In the genomic region with DNA sequence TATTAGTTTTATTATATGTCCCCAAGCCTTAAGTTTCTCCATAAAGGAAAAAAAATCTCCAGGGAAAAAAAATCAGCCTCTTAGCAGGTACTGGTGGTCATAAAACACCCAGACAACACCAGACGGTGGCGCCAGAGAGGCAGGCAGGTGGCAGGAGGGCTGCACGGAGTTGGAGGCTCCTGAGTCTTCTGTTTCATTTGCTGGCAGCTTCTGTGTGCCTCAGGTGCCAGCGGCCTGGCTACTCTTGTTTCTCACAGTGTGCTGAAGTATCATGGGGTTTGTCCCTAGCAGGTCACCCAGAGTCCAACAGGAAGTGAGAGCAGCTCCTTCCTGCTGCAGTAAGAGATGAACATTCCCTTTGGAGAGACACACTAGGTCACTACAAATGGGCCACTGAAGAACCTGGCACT, we compare ENCODE assay signal across 1 cellular context.
A peak's percentile ranks its signal among the peaks of the same experiment; 100 is the strongest.
TF ChIP-seq lines count a peak whose summit lies in the region.

No MANE protein-coding gene starts in this region.

TF ChIP-seq in HepG2, 621 proteins besides CTCF, POLR2A, EP300 and RAD21 (continued from another document):
- TF ChIP-seq, protein P1, sequence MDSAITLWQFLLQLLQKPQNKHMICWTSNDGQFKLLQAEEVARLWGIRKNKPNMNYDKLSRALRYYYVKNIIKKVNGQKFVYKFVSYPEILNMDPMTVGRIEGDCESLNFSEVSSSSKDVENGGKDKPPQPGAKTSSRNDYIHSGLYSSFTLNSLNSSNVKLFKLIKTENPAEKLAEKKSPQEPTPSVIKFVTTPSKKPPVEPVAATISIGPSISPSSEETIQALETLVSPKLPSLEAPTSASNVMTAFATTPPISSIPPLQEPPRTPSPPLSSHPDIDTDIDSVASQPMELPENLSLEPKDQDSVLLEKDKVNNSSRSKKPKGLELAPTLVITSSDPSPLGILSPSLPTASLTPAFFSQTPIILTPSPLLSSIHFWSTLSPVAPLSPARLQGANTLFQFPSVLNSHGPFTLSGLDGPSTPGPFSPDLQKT (CRISPR knock-in tag; IDR thresholded peaks at IDR 0.05; ENCODE audit: borderline replicate concordance) = no peak
- TF ChIP-seq STAG1 (CRISPR knock-in tag; IDR thresholded peaks at IDR 0.05) = peak; percentile 89
- peak; percentile 36; the same call in 1 of the 2 replicates for TF ChIP-seq ZFX (CRISPR knock-in tag; IDR thresholded peaks at IDR 0.05; ENCODE audit: low read depth)
- TF ChIP-seq KDM2A (CRISPR knock-in tag; IDR thresholded peaks at IDR 0.05; ENCODE audit: borderline replicate concordance, low read depth) = peak; percentile 51; the same call in 1 of the 2 replicates
- no peak for TF ChIP-seq ZBTB42 (CRISPR knock-in tag; IDR thresholded peaks at IDR 0.05)
- 0 out of 2 replicates have a peak, but pooled peaks have one; percentile 16 for TF ChIP-seq FOXO1 (CRISPR knock-in tag; IDR thresholded peaks at IDR 0.05)
- 0 out of 2 replicates have a peak, but pooled peaks have one; percentile 13 for TF ChIP-seq BHLHE40 (IDR thresholded peaks at IDR 0.05; ENCODE audit: low read length)
- TF ChIP-seq, protein P2, sequence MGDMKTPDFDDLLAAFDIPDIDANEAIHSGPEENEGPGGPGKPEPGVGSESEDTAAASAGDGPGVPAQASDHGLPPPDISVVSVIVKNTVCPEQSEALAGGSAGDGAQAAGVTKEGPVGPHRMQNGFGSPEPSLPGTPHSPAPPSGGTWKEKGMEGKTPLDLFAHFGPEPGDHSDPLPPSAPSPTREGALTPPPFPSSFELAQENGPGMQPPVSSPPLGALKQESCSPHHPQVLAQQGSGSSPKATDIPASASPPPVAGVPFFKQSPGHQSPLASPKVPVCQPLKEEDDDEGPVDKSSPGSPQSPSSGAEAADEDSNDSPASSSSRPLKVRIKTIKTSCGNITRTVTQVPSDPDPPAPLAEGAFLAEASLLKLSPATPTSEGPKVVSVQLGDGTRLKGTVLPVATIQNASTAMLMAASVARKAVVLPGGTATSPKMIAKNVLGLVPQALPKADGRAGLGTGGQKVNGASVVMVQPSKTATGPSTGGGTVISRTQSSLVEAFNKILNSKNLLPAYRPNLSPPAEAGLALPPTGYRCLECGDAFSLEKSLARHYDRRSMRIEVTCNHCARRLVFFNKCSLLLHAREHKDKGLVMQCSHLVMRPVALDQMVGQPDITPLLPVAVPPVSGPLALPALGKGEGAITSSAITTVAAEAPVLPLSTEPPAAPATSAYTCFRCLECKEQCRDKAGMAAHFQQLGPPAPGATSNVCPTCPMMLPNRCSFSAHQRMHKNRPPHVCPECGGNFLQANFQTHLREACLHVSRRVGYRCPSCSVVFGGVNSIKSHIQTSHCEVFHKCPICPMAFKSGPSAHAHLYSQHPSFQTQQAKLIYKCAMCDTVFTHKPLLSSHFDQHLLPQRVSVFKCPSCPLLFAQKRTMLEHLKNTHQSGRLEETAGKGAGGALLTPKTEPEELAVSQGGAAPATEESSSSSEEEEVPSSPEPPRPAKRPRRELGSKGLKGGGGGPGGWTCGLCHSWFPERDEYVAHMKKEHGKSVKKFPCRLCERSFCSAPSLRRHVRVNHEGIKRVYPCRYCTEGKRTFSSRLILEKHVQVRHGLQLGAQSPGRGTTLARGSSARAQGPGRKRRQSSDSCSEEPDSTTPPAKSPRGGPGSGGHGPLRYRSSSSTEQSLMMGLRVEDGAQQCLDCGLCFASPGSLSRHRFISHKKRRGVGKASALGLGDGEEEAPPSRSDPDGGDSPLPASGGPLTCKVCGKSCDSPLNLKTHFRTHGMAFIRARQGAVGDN (CRISPR knock-in tag; IDR thresholded peaks at IDR 0.05) = peak; percentile 29
- TF ChIP-seq, protein P3, sequence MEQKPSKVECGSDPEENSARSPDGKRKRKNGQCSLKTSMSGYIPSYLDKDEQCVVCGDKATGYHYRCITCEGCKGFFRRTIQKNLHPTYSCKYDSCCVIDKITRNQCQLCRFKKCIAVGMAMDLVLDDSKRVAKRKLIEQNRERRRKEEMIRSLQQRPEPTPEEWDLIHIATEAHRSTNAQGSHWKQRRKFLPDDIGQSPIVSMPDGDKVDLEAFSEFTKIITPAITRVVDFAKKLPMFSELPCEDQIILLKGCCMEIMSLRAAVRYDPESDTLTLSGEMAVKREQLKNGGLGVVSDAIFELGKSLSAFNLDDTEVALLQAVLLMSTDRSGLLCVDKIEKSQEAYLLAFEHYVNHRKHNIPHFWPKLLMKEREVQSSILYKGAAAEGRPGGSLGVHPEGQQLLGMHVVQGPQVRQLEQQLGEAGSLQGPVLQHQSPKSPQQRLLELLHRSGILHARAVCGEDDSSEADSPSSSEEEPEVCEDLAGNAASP (CRISPR knock-in tag; IDR thresholded peaks at IDR 0.05; ENCODE audit: borderline replicate concordance) = 0 out of 2 replicates have a peak, but pooled peaks have one; percentile 21
- 0 out of 2 replicates have a peak, but pooled peaks have one; percentile 25 for TF ChIP-seq ELF3 (CRISPR knock-in tag; IDR thresholded peaks at IDR 0.05)
- TF ChIP-seq RFXAP (CRISPR knock-in tag; IDR thresholded peaks at IDR 0.05; ENCODE audit: borderline replicate concordance) = no peak
- peak; percentile 55; the same call in 1 of the 2 replicates for TF ChIP-seq ZMYM4 (CRISPR knock-in tag; IDR thresholded peaks at IDR 0.05)
- 0 out of 2 replicates have a peak, but pooled peaks have one; percentile 23 for TF ChIP-seq ZFP91 (CRISPR knock-in tag; IDR thresholded peaks at IDR 0.05; ENCODE audit: borderline replicate concordance)
- peak; percentile 26; the same call in 1 of the 2 replicates for TF ChIP-seq ZMYM3 (CRISPR knock-in tag; IDR thresholded peaks at IDR 0.05)
- no peak for TF ChIP-seq GABPA (IDR thresholded peaks at IDR 0.05; ENCODE audit: low read depth, low read length)
- peak; percentile 43 for TF ChIP-seq GABPA (CRISPR knock-in tag; IDR thresholded peaks at IDR 0.05; ENCODE audit: low read depth)
- 0 out of 2 replicates have a peak, but pooled peaks have one; percentile 15 for TF ChIP-seq HOXA3 (CRISPR knock-in tag; IDR thresholded peaks at IDR 0.05)
- TF ChIP-seq, protein P4, sequence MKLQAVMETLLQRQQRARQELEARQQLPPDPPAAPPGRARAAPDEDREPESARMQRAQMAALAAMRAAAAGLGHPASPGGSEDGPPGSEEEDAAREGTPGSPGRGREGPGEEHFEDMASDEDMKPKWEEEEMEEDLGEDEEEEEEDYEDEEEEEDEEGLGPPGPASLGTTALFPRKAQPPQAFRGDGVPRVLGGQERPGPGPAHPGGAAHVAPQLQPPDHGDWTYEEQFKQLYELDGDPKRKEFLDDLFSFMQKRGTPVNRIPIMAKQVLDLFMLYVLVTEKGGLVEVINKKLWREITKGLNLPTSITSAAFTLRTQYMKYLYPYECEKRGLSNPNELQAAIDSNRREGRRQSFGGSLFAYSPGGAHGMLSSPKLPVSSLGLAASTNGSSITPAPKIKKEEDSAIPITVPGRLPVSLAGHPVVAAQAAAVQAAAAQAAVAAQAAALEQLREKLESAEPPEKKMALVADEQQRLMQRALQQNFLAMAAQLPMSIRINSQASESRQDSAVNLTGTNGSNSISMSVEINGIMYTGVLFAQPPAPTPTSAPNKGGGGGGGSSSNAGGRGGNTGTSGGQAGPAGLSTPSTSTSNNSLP (IDR thresholded peaks at IDR 0.05; ENCODE audit: low read depth, low read length) = peak; percentile 34; the same call in 1 of the 2 replicates
- peak; percentile 46; the same call in 1 of the 2 replicates for TF ChIP-seq SALL1 (CRISPR knock-in tag; IDR thresholded peaks at IDR 0.05)
- no peak for TF ChIP-seq RBM22 (optimal IDR thresholded peaks at IDR 0.05; ENCODE audit: low read length)
- peak; percentile 17; the same call in 1 of the 2 replicates for TF ChIP-seq THAP11 (CRISPR knock-in tag; IDR thresholded peaks at IDR 0.05)
- no peak for TF ChIP-seq ZNF781 (CRISPR knock-in tag; IDR thresholded peaks at IDR 0.05; ENCODE audit: borderline replicate concordance, not compliant biosample characterization)
- TF ChIP-seq, protein P5, sequence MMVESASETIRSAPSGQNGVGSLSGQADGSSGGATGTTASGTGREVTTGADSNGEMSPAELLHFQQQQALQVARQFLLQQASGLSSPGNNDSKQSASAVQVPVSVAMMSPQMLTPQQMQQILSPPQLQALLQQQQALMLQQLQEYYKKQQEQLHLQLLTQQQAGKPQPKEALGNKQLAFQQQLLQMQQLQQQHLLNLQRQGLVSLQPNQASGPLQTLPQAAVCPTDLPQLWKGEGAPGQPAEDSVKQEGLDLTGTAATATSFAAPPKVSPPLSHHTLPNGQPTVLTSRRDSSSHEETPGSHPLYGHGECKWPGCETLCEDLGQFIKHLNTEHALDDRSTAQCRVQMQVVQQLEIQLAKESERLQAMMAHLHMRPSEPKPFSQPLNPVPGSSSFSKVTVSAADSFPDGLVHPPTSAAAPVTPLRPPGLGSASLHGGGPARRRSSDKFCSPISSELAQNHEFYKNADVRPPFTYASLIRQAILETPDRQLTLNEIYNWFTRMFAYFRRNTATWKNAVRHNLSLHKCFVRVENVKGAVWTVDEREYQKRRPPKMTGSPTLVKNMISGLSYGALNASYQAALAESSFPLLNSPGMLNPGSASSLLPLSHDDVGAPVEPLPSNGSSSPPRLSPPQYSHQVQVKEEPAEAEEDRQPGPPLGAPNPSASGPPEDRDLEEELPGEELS (CRISPR knock-in tag; IDR thresholded peaks at IDR 0.05) = 0 out of 2 replicates have a peak, but pooled peaks have one; percentile 29
- TF ChIP-seq LBX2 (CRISPR knock-in tag; IDR thresholded peaks at IDR 0.05; ENCODE audit: borderline replicate concordance) = no peak
- no peak for TF ChIP-seq MED13 (CRISPR knock-in tag; IDR thresholded peaks at IDR 0.05)
- TF ChIP-seq HNF4A (CRISPR knock-in tag; IDR thresholded peaks at IDR 0.05) = peak; percentile 11; the same call in 1 of the 2 replicates
- peak; percentile 38; the same call in 1 of the 2 replicates for TF ChIP-seq RXRB (CRISPR knock-in tag; IDR thresholded peaks at IDR 0.05; ENCODE audit: borderline replicate concordance)
- TF ChIP-seq SOX5 (CRISPR knock-in tag; IDR thresholded peaks at IDR 0.05; ENCODE audit: borderline replicate concordance) = 0 out of 2 replicates have a peak, but pooled peaks have one; percentile 15
- TF ChIP-seq, protein P6, sequence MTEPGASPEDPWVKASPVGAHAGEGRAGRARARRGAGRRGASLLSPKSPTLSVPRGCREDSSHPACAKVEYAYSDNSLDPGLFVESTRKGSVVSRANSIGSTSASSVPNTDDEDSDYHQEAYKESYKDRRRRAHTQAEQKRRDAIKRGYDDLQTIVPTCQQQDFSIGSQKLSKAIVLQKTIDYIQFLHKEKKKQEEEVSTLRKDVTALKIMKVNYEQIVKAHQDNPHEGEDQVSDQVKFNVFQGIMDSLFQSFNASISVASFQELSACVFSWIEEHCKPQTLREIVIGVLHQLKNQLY (CRISPR knock-in tag; IDR thresholded peaks at IDR 0.05) = 0 out of 2 replicates have a peak, but pooled peaks have one; percentile 32
- no peak for TF ChIP-seq SALL2 (CRISPR knock-in tag; IDR thresholded peaks at IDR 0.05)
- TF ChIP-seq SOX13 (IDR thresholded peaks at IDR 0.05) = no peak
- peak in 1 of 2 experiments; percentile 27; a peak in 1 of 4 replicates for TF ChIP-seq SOX13 (CRISPR knock-in tag; conservative IDR thresholded peaks at IDR 0.05 in 1 of 2, IDR thresholded peaks at IDR 0.05 in 1 of 2)
- TF ChIP-seq FOSL2 (CRISPR knock-in tag; IDR thresholded peaks at IDR 0.05) = peak; percentile 41; the same call in 1 of the 2 replicates
- peak; percentile 29; the same call in 1 of the 2 replicates for TF ChIP-seq MAX (IDR thresholded peaks at IDR 0.05)
- peak; percentile 62 for TF ChIP-seq RARA (CRISPR knock-in tag; IDR thresholded peaks at IDR 0.05)
